18 cellular contexts compared by ENCODE assay signal in the genomic region with DNA sequence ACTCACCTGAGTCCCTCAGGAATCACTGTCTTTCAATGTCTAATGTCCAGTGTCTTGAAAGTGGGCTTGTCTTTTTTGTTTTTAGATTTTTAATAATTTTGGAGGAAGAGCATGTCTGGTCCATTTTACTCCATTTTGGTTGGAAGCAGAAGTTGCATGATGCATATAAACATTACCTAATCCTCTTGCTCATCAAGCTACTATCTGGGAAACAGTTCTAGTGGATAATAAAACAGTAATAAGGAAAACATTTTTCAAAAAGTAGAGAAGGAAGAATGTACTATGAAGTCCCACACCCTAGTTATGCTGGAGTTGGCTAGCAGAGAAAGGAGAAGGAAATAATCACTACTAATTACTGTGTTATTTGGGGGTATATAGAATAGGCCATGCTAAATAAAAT.
DNase-seq lines count a peak whose midpoint lies in the region; ATAC-seq, FAIRE-seq and TF ChIP-seq lines count a peak whose summit lies in the region.
"Had no signal": no experiment of that assay in that cellular context is flagged by ENCODE, and none has a peak within 500 bp of the region (broad histone marks: within the 10 kb centered on the region; RNA-seq: fewer than 3 reads in every experiment).

No MANE protein-coding gene starts in this region.

- no peak overlapping the region for H3K27ac ChIP-seq in adrenal gland
- H3K27ac ChIP-seq: Peyer's patch had no signal

- H3K4me1 ChIP-seq in mucosa of descending colon (ENCODE audit: low read depth) (no peaks in the 10 kb centered on the region), adrenal gland (replicated peaks in 1 of 2) (no peaks in the 10 kb centered on the region)
- H3K4me1 ChIP-seq: BE2C, Peyer's patch had no signal

- no peak for FAIRE-seq in bronchial epithelial cell (lab: Jason Lieb, UNC)
- FAIRE-seq: D721Med, GM18507, H1 had no signal

- H3K9me3 ChIP-seq in mucosa of descending colon (no peaks in the 10 kb centered on the region), adrenal gland (replicated peaks in 1 of 3) (peaks cover 0 to 6% (median 0%) of the 10 kb centered on the region in 3 donors)
- H3K9me3 ChIP-seq: BE2C, Peyer's patch had no signal

- intact Hi-C loops in mucosa of descending colon (cut with DNase I, micrococcal nuclease): no loop called here
- intact Hi-C loops in adrenal gland (cut with DNase I): no loop called here

- TF ChIP-seq CTCF in bronchial epithelial cell (IDR thresholded peaks at IDR 0.05; ENCODE audit: insufficient read depth, low read length, severe bottlenecking) (no peak), mucosa of descending colon (IDR thresholded peaks at IDR 0.05) (no peak), adrenal gland (IDR thresholded peaks at IDR 0.05) (no peak)

- H3K36me3 ChIP-seq in bronchial epithelial cell (ENCODE audit: control insufficient read depth, insufficient read depth, low read length): no peaks in the 10 kb centered on the region
- H3K36me3 ChIP-seq in mucosa of descending colon (ENCODE audit: low read depth): no peaks in the 10 kb centered on the region
- no peaks in the 10 kb centered on the region for H3K36me3 ChIP-seq in adrenal gland (replicated peaks in 1 of 2)
- H3K36me3 ChIP-seq: BE2C, Peyer's patch had no signal

- ATAC-seq in mucosa of descending colon (peak; percentile 38), HG02973 (IDR thresholded peaks at IDR 0.05; ENCODE audit: unreplicated experiment) (no peak), HG02759 (IDR thresholded peaks at IDR 0.05; ENCODE audit: unreplicated experiment) (no peak), HG03139 (IDR thresholded peaks at IDR 0.05; ENCODE audit: unreplicated experiment) (no peak)

- H3K27me3 ChIP-seq in bronchial epithelial cell (ENCODE audit: control insufficient read depth, insufficient read depth, low read length) (no peaks in the 10 kb centered on the region), adrenal gland (no peaks in the 10 kb centered on the region)
- H3K27me3 ChIP-seq: BE2C, Peyer's patch had no signal

- no peak for TF ChIP-seq POLR2A in adrenal gland (IDR thresholded peaks at IDR 0.05)

- DNase-seq in GM04503 (ENCODE audit: low read depth) (peak; percentile 38), bronchial epithelial cell (ENCODE audit: low read depth) (peak; percentile 12), mucosa of descending colon (no peak), adrenal gland (no peak)
- DNase-seq: BE2C, DMS79 treated with DMSO at 0.1 percent for 48 hours, Kasumi-1, NCI-H1694, NCI-H2081 treated with DMSO at 0.1 percent for 48 hours, NCI-H2171 treated with DMSO at 0.1 percent for 48 hours, NCI-H524 treated with DMSO at 0.1 percent for 48 hours, Peyer's patch had no signal

- no peak overlapping the region for H3K4me3 ChIP-seq in bronchial epithelial cell (ENCODE audit: low read depth, low read length)
- H3K4me3 ChIP-seq in mucosa of descending colon: no peak overlapping the region
- H3K4me3 ChIP-seq in adrenal gland: no peak overlapping the region
- H3K4me3 ChIP-seq: Peyer's patch had no signal

Comparison
In these comparisons a context has a peak if more than half of its experiments do, and no peak if none do; other contexts are left out.
1. DNase-seq: peak in GM04503 (single experiment) and bronchial epithelial cell (single experiment); none in mucosa of descending colon (0 of 3) and adrenal gland (0 of 7).